In the genomic region with DNA sequence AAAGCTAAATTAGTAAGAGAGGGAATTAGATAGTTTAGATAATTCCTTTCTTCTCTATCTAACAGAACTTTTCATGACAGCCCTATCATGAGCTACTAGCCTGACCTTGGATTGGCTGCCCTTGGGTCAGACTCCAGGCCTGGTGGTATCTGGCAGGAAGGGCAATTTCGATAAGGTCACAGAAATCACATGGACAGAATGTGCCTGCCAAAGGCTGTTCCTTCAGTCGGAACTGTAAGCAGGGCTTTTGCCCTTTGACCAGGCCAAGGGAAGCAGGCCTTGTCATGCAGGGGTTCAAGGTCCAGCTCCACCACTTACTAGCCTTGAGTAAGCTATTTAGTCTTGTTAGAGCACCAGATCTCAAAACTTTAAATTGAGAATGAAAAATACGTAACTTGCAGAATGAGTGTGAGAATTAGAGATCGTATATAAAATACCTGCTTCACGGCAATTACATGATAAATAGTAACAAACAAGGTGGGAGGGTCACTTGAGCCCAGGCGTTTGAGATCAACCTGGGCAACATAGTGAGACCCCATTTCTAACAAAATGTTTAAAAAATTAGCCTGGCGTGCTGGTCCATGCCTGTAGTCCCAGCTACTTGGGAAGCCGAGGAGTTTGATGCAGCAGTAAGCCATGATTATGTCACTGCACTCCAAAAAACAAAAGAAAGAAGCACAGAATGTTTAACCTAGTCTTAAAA, we compare ENCODE assay signal across 33 cellular contexts.
DNase-seq lines count a peak whose midpoint lies in the region; ATAC-seq, FAIRE-seq and TF ChIP-seq lines count a peak whose summit lies in the region.
"Had no signal": no experiment of that assay in that cellular context is flagged by ENCODE, and none has a peak within 500 bp of the region (broad histone marks: within the 10 kb centered on the region; RNA-seq: fewer than 3 reads in every experiment).

No MANE protein-coding gene starts in this region.

- H2BK12ac ChIP-seq in neuronal stem cell (ENCODE audit: low read length): no peak overlapping the region

- 6% methylated on average over 8 of the region's 8 CpGs for WGBS in K562 (ENCODE audit: insufficient coverage, low coverage, missing lambda C conversion rate)
- WGBS in hepatocyte (ENCODE audit: low lambda C conversion rate, missing lambda C conversion rate): 87% methylated on average over 8 of the region's 8 CpGs
- no CpG with 5 or more reads among the region's 8 CpGs for WGBS in neuronal stem cell (ENCODE audit: extremely low coverage in 2 of 2, insufficient read length in 2 of 2, insufficient replicate concordance in 1 of 2), 2 donors
- WGBS in esophagus muscularis mucosa: 85% methylated on average over 8 of the region's 8 CpGs

- BruUV-seq in K562 (replicated peaks; lab: Mats Ljungman, UMichigan): no TSS peak
- no TSS peak for BruUV-seq in PC-3 (replicated peaks; lab: Mats Ljungman, UMichigan)

- no peak overlapping the region for H4K8ac ChIP-seq in neuronal stem cell (ENCODE audit: low read depth, low read length)

- in situ Hi-C loops in K562 (cut with MboI): no loop called here

- no peak overlapping the region for H2BK120ac ChIP-seq in neuronal stem cell (ENCODE audit: low read depth, low read length)

- H3K4ac ChIP-seq in neuronal stem cell (ENCODE audit: low read length): no peak overlapping the region

- H3K4me2 ChIP-seq in K562 (ENCODE audit: insufficient read depth, low read length): no peak overlapping the region
- no peak overlapping the region for H3K4me2 ChIP-seq in hepatocyte
- no peak overlapping the region for H3K4me2 ChIP-seq in neuronal stem cell (ENCODE audit: insufficient read depth, low read length, poor library complexity, severe bottlenecking)
- no peak overlapping the region for H3K4me2 ChIP-seq in PC-3 (ENCODE audit: low read length)

- H3K4me3 ChIP-seq in K562 (no peak overlapping the region), hepatocyte (no peak overlapping the region), neuronal stem cell (ENCODE audit: low read length in 2 of 2) (no peak overlapping the region), esophagus muscularis mucosa (no peak overlapping the region), PC-3 (ENCODE audit: low read length) (no peak overlapping the region), uterus (no peak overlapping the region)
- H3K4me3 ChIP-seq: coronary artery, SJSA1, tibial nerve had no signal

- FAIRE-seq in K562 (lab: Jason Lieb, UNC): no peak
- FAIRE-seq: bronchial epithelial cell had no signal

- H3K79me1 ChIP-seq in neuronal stem cell (ENCODE audit: low read depth, low read length): no peaks in the 10 kb centered on the region

- CTCF ChIA-PET in K562 (lab: Yijun Ruan, JAX; ENCODE audit: low intra/inter-chr PET ratio) (no interaction called here), PC-3 (lab: Charles Lee) (no interaction called here)

- no peak overlapping the region for H2BK15ac ChIP-seq in neuronal stem cell (ENCODE audit: low read length)

- no peaks in the 10 kb centered on the region for H3K9me2 ChIP-seq in hepatocyte (replicated peaks; ENCODE audit: insufficient read depth)
- H3K9me2 ChIP-seq in PC-3 (replicated peaks; ENCODE audit: low read length): no peaks in the 10 kb centered on the region

- H3K4me1 ChIP-seq in K562 (replicated peaks in 1 of 2; ENCODE audit: control insufficient read depth in 2 of 2, insufficient read depth in 2 of 2, low read length in 2 of 2): no peaks in the 10 kb centered on the region
- H3K4me1 ChIP-seq in hepatocyte (ENCODE audit: insufficient read depth): peaks cover 9% of the 10 kb centered on the region
- peaks cover 5 to 24% of the 10 kb centered on the region in 2 donors for H3K4me1 ChIP-seq in neuronal stem cell (ENCODE audit: control insufficient read depth in 2 of 2, insufficient read depth in 1 of 2, low read depth in 1 of 2, low read length in 2 of 2)
- H3K4me1 ChIP-seq in esophagus muscularis mucosa: peaks cover 0 to 3% (median 0%) of the 10 kb centered on the region in 4 donors
- H3K4me1 ChIP-seq in PC-3 (ENCODE audit: insufficient read depth, low read length): no peaks in the 10 kb centered on the region
- no peaks in the 10 kb centered on the region for H3K4me1 ChIP-seq in uterus
- H3K4me1 ChIP-seq: parathyroid adenoma, tibial nerve had no signal

- no peak overlapping the region for H2AK5ac ChIP-seq in neuronal stem cell (ENCODE audit: low read depth, low read length)

- TF ChIP-seq EP300 in K562 (IDR thresholded peaks at IDR 0.05; ENCODE audit: low read length) (no peak), esophagus muscularis mucosa (IDR thresholded peaks at IDR 0.05) (no peak)

- no peaks in the 10 kb centered on the region for H3F3A ChIP-seq in PC-3 (ENCODE audit: low read length, unreplicated experiment)

- DNase-seq in HuH-7.5 (ENCODE audit: low spot score): peak; percentile 9
- DNase-seq in K562 (ENCODE audit: extremely low read depth in 1 of 4, low spot score in 3 of 4): no peak
- DNase-seq in hepatocyte (ENCODE audit: low spot score): peak; percentile 54
- DNase-seq in neuronal stem cell (ENCODE audit: low spot score): no peak
- DNase-seq in esophagus muscularis mucosa (ENCODE audit: extremely low spot score): no peak
- DNase-seq in PC-3: no peak
- DNase-seq in uterus: no peak
- no peak for DNase-seq in NCI-H2107 treated with DMSO at 0.1 percent for 48 hours (lab: John Stamatoyannopoulos, UW; ENCODE audit: unreplicated experiment)
- DNase-seq: activated CD4-positive, alpha-beta T cell treated with anti-CD3 and anti-CD28 coated beads, Interleukin-2, amount 50 U/mL, for 1 hour; activated CD4-positive, CD25-positive, alpha-beta regulatory T cell; activated effector memory CD4-positive, alpha-beta T cell treated with anti-CD3 and anti-CD28 coated beads, Interleukin-2, amount 50 U/mL, for 16 hours; activated T-cell treated with anti-CD3 and anti-CD28 coated beads, Interleukin-2, amount 50 U/mL, for 24 hours; aorta; CD8-positive, alpha-beta T cell; DMS153; effector CD8-positive, alpha-beta T cell; glutamatergic neuron; H7; Kasumi-1; mammary epithelial cell; NCI-H1436; NCI-H2081; NCI-H226; retina; stimulated activated CD4-positive, alpha-beta T cell treated with anti-CD3 and anti-CD28 coated beads, Interleukin-2, amount 100 ng/mL, for 24 hours; stimulated activated CD8-positive, alpha-beta memory T cell treated with anti-CD3 and anti-CD28 coated beads, Interleukin-4, amount 100 ng/mL, for 48 hours; T1000 had no signal

- H3K9me1 ChIP-seq in K562 (ENCODE audit: control insufficient read depth, insufficient read depth, low read length): no peaks in the 10 kb centered on the region

- H4K91ac ChIP-seq in neuronal stem cell (ENCODE audit: low read depth, low read length, poor library complexity): no peak overlapping the region

- no peak for TF ChIP-seq RAD21 in K562 (CRISPR knock-in tag; conservative IDR thresholded peaks at IDR 0.05 in 1 of 2, IDR thresholded peaks at IDR 0.05 in 1 of 2)

- intact Hi-C loops in K562 (cut with micrococcal nuclease) (no loop called here), esophagus muscularis mucosa (cut with DNase I) (no loop called here), PC-3 (cut with micrococcal nuclease) (no loop called here), uterus (cut with DNase I; ENCODE audit: low total_unique reads) (no loop called here)

- no peak overlapping the region for H3K27ac ChIP-seq in K562 (ENCODE audit: extremely low read depth, low read depth, low read length)
- peak overlapping the region; percentile 25 for H3K27ac ChIP-seq in hepatocyte
- no peak overlapping the region for H3K27ac ChIP-seq in neuronal stem cell (replicated peaks; ENCODE audit: low read length)
- H3K27ac ChIP-seq in esophagus muscularis mucosa (replicated peaks in 1 of 4): no peak overlapping the region
- no peak overlapping the region for H3K27ac ChIP-seq in PC-3 (ENCODE audit: low read length)
- H3K27ac ChIP-seq in uterus: no peak overlapping the region
- H3K27ac ChIP-seq: coronary artery, epithelial cell of prostate, parathyroid adenoma, SJSA1, tibial nerve had no signal

- H3K9me3 ChIP-seq in K562 (replicated peaks; ENCODE audit: control insufficient read depth, insufficient read depth, low read depth, low read length) (no peaks in the 10 kb centered on the region), hepatocyte (ENCODE audit: low read depth) (no peaks in the 10 kb centered on the region), neuronal stem cell (replicated peaks in 1 of 2; ENCODE audit: control insufficient read depth in 2 of 2, insufficient read depth in 1 of 2, low read depth in 1 of 2, low read length in 2 of 2) (peaks cover 2 to 5% of the 10 kb centered on the region in 2 donors), esophagus muscularis mucosa (no peaks in the 10 kb centered on the region), PC-3 (ENCODE audit: low read length) (no peaks in the 10 kb centered on the region), uterus (no peaks in the 10 kb centered on the region)
- H3K9me3 ChIP-seq: SJSA1, tibial nerve had no signal

- no peaks in the 10 kb centered on the region for H3K79me2 ChIP-seq in K562 (ENCODE audit: control insufficient read depth, insufficient read depth, low read length)
- H3K79me2 ChIP-seq in hepatocyte: no peaks in the 10 kb centered on the region
- H3K79me2 ChIP-seq in PC-3 (ENCODE audit: low read length): no peaks in the 10 kb centered on the region
- H3K79me2 ChIP-seq: parathyroid adenoma had no signal

- H3K14ac ChIP-seq in neuronal stem cell (ENCODE audit: low read length): no peak overlapping the region

- H3K23ac ChIP-seq in neuronal stem cell (ENCODE audit: low read depth, low read length, poor library complexity): no peak overlapping the region

- no peak for TF ChIP-seq CTCF in K562 (IDR thresholded peaks at IDR 0.05 in 2 of 3, conservative IDR thresholded peaks at IDR 0.05 in 1 of 3; ENCODE audit: insufficient read depth in 2 of 3, low read depth in 1 of 3, low read length in 3 of 3)
- no peak for TF ChIP-seq CTCF in hepatocyte (IDR thresholded peaks at IDR 0.05; ENCODE audit: poor library complexity)
- no peak for TF ChIP-seq CTCF in esophagus muscularis mucosa (IDR thresholded peaks at IDR 0.05)
- no peak for TF ChIP-seq CTCF in PC-3 (conservative IDR thresholded peaks at IDR 0.05; ENCODE audit: low read depth, low read length)
- no peak for TF ChIP-seq CTCF in uterus (IDR thresholded peaks at IDR 0.05)

- no peak overlapping the region for H2AFZ ChIP-seq in K562 (ENCODE audit: low read depth, low read length)
- no peak overlapping the region for H2AFZ ChIP-seq in hepatocyte
- peak overlapping the region; percentile 1 for H2AFZ ChIP-seq in neuronal stem cell (ENCODE audit: low read length)
- H2AFZ ChIP-seq in PC-3 (ENCODE audit: low read length): no peak overlapping the region
- H2AFZ ChIP-seq: parathyroid adenoma had no signal

- no peaks in the 10 kb centered on the region; the same call in 1 of the 2 replicates for H4K20me1 ChIP-seq in K562 (replicated peaks; ENCODE audit: control insufficient read depth, insufficient read depth, low read length)
- H4K20me1 ChIP-seq in hepatocyte (ENCODE audit: insufficient read depth, poor library complexity, severe bottlenecking): no peaks in the 10 kb centered on the region
- no peaks in the 10 kb centered on the region for H4K20me1 ChIP-seq in PC-3 (ENCODE audit: low read length)

- H3K27me3 ChIP-seq in K562 (ENCODE audit: control insufficient read depth in 2 of 2, insufficient read depth in 2 of 2, low read length in 2 of 2) (peaks cover 0 to 8% of the 10 kb centered on the region in 2 experiments; a peak in 1 of 5 replicates), hepatocyte (no peaks in the 10 kb centered on the region), neuronal stem cell (ENCODE audit: control insufficient read depth in 3 of 3, insufficient read depth in 3 of 3, low read depth in 1 of 3, low read length in 3 of 3) (no peaks in the 10 kb centered on the region), esophagus muscularis mucosa (peaks cover 0 to 7% (median 0%) of the 10 kb centered on the region in 4 donors), PC-3 (ENCODE audit: low read length) (peaks cover 18% of the 10 kb centered on the region; the same call in 1 of the 2 replicates), uterus (no peaks in the 10 kb centered on the region)
- H3K27me3 ChIP-seq: SJSA1 had no signal

- H2BK5ac ChIP-seq in neuronal stem cell (ENCODE audit: low read length): no peak overlapping the region

- POLR2A ChIA-PET in K562 (lab: Yijun Ruan, JAX): no interaction called here
- POLR2A ChIA-PET in PC-3 (lab: Charles Lee; ENCODE audit: unreplicated experiment): no interaction called here

- TF ChIP-seq POLR2A in K562 (conservative IDR thresholded peaks at IDR 0.05) (no peak), esophagus muscularis mucosa (IDR thresholded peaks at IDR 0.05; ENCODE audit: low read depth) (no peak), uterus (IDR thresholded peaks at IDR 0.05) (no peak)

- H3K18ac ChIP-seq in neuronal stem cell (ENCODE audit: low read length): peak overlapping the region; percentile 53

- no peak overlapping the region for H3K9ac ChIP-seq in K562 (ENCODE audit: insufficient read depth in 1 of 2, low read depth in 2 of 2, low read length in 2 of 2)
- H3K9ac ChIP-seq in neuronal stem cell (ENCODE audit: low read depth, low read length, poor library complexity): no peak overlapping the region
- H3K9ac ChIP-seq in PC-3 (ENCODE audit: low read length): no peak overlapping the region
- H3K9ac ChIP-seq: parathyroid adenoma had no signal

- ATAC-seq in K562: no peak
- no peak for ATAC-seq in PC-3
- ATAC-seq: CD8-positive, alpha-beta T cell had no signal

- no peaks in the 10 kb centered on the region for H3K36me3 ChIP-seq in K562 (ENCODE audit: control insufficient read depth, insufficient read depth, low read length)
- H3K36me3 ChIP-seq in hepatocyte (replicated peaks; ENCODE audit: insufficient read depth, low read depth): no peaks in the 10 kb centered on the region
- no peaks in the 10 kb centered on the region for H3K36me3 ChIP-seq in neuronal stem cell (replicated peaks in 1 of 2; ENCODE audit: control insufficient read depth in 2 of 2, insufficient read depth in 2 of 2, low read length in 2 of 2)
- no peaks in the 10 kb centered on the region for H3K36me3 ChIP-seq in esophagus muscularis mucosa
- no peaks in the 10 kb centered on the region for H3K36me3 ChIP-seq in PC-3 (ENCODE audit: low read depth, low read length)
- H3K36me3 ChIP-seq in uterus: no peaks in the 10 kb centered on the region
- H3K36me3 ChIP-seq: SJSA1, tibial nerve had no signal

Comparison
In these comparisons a context has a peak if more than half of its experiments do, and no peak if none do; other contexts are left out.
1. DNase-seq: peak in HuH-7.5 (single experiment) and hepatocyte (single experiment); none in K562 (0 of 4), neuronal stem cell (single experiment), esophagus muscularis mucosa (single experiment), PC-3 (single experiment), uterus (0 of 2) and NCI-H2107 treated with DMSO at 0.1 percent for 48 hours (single experiment).